In the genomic region with DNA sequence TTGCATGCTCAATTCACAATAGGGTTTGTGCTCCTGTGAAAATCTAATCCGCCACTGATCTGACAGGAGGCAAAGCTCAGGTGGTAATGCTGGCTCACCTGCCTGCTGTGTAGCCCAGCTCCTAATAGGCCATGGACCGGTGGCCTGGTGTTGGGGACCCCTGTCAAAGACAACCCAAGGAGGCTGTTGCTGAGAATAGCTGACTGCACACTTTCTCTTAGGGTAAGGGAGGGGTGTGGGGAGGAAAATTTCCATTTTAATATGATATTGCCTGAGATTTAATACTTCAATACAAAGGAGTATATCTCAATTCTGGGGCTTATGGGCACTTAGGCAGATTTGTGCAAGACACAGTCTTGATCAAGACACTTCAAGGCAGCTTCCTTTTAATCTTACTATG, we compare ENCODE assay signal across 24 cellular contexts.
"Had no signal": no experiment of that assay in that cellular context is flagged by ENCODE, and none has a peak within 500 bp of the region (broad histone marks: within the 10 kb centered on the region; RNA-seq: fewer than 3 reads in every experiment).

No MANE protein-coding gene starts in this region.

- H3K36me3 ChIP-seq: colonic mucosa, esophagus squamous epithelium, gastrocnemius medialis, heart right ventricle, left lung, lower lobe of right lung had no signal

- FAIRE-seq: endometrium, keratinocyte had no signal

- H3K4me3 ChIP-seq: colonic mucosa, esophagus squamous epithelium, gastrocnemius medialis, heart right ventricle, left lung, lower lobe of right lung, mucosa of descending colon had no signal

- H3K4me1 ChIP-seq: colonic mucosa, esophagus squamous epithelium, gastrocnemius medialis, heart right ventricle, left lung, lower lobe of right lung had no signal

- H3K27me3 ChIP-seq: colonic mucosa, esophagus squamous epithelium, gastrocnemius medialis, heart right ventricle, left lung had no signal

- DNase-seq: colonic mucosa; cortex of kidney; effector CD8-positive, alpha-beta T cell; effector memory CD8-positive, alpha-beta T cell; endodermal cell; erythroblast; esophagus squamous epithelium; foreskin fibroblast; foreskin melanocyte; gastrocnemius medialis; glutamatergic neuron; head of caudate nucleus; heart right ventricle; hippocampal formation; left cardiac atrium; left lung; left ventricle myocardium superior; lower lobe of right lung; mesenchymal stem cell; mucosa of descending colon had no signal

- H3K9me3 ChIP-seq: colonic mucosa, esophagus squamous epithelium, gastrocnemius medialis, heart right ventricle, left lung, lower lobe of right lung, mucosa of descending colon had no signal

- H3K27ac ChIP-seq: colonic mucosa, epithelial cell of prostate, esophagus squamous epithelium, gastrocnemius medialis, heart right ventricle, left lung, lower lobe of right lung had no signal

- ATAC-seq: effector memory CD8-positive, alpha-beta T cell; esophagus mucosa; gastrocnemius medialis; heart right ventricle; left cardiac atrium; left lung; left ventricle myocardium superior; lower lobe of right lung; mucosa of descending colon had no signal
